8 cellular contexts compared by ENCODE assay signal in genomic region chr14:49865431-49865859, GRCh38. TPM values are rescaled to one million over a fixed set of nuclear protein-coding genes. Genes with fewer than 3 reads are reported as not detected.
DNase-seq lines count a peak whose midpoint lies in the region; ATAC-seq and TF ChIP-seq lines count a peak whose summit lies in the region.

No MANE protein-coding gene starts in this region.

- peaks cover 53% of the 10 kb centered on the region for H3K4me1 ChIP-seq in CD4-positive, alpha-beta memory T cell (ENCODE audit: insufficient read depth, low read length)
- H3K4me1 ChIP-seq in uterus, result peaks cover 0 to 4% of the 10 kb centered on the region in 2 donors

- intact Hi-C loops in CD4-positive, alpha-beta memory T cell (cut with micrococcal nuclease), result loop anchor here (1.0 kb wide), 1 partner anchor 240 kb away; no protein-coding TSS in a partner anchor
- intact Hi-C loops in posterior cingulate gyrus (cut with DNase I), result loop anchor here (1.0 to 5.0 kb wide), 2 partner anchors 28 to 242 kb away; partner anchors contain the start of gene ARF6
- intact Hi-C loops in uterus (cut with DNase I; ENCODE audit: low total_unique reads), result loop anchor here (10.0 kb wide), 1 partner anchor 239 kb away; no protein-coding TSS in a partner anchor

- peaks cover 3 to 8% of the 10 kb centered on the region in 2 donors for H3K27me3 Mint-ChIP-seq in CD4-positive, alpha-beta memory T cell

- POLR2A ChIA-PET in CD4-positive, alpha-beta memory T cell (lab: Charles Lee; ENCODE audit: partially characterized antibody), result interaction anchor here (0.5 to 12.2 kb wide), 20 partner anchors 13 to 366 kb away, joined by 3 to 321 read pairs (median 17); partner anchors contain the start of genes ARF6, DNAAF2, NEMF and SOS2

- no peak overlapping the region for H3K4me3 Mint-ChIP-seq in CD4-positive, alpha-beta memory T cell

- CTCF ChIA-PET in CD4-positive, alpha-beta memory T cell (lab: Charles Lee; ENCODE audit: partially characterized antibody), result interaction anchor here (0.6 to 10.4 kb wide), 40 partner anchors 11 to 666 kb away, joined by 3 to 277 read pairs (median 5); partner anchors contain the start of genes ARF6, KLHDC2, MAP4K5 and NEMF

- TF ChIP-seq POLR2A in uterus (IDR thresholded peaks at IDR 0.05), result no peak

- TF ChIP-seq CTCF in uterus (IDR thresholded peaks at IDR 0.05), result peak; percentile 71 to 82 (median 75)

- peaks cover 0 to 11% (median 1%) of the 10 kb centered on the region in 8 donors for H3K9me3 Mint-ChIP-seq in CD4-positive, alpha-beta memory T cell

- no peak overlapping the region for H3K4me3 ChIP-seq in CD4-positive, alpha-beta memory T cell (ENCODE audit: low read length in 2 of 2)
- H3K4me3 ChIP-seq in Jurkat, Clone E6-1 (ENCODE audit: low read length), result no peak overlapping the region
- no peak overlapping the region for H3K4me3 ChIP-seq in uterus

- H3K4me1 Mint-ChIP-seq in CD4-positive, alpha-beta memory T cell, result peaks cover 14 to 25% (median 20%) of the 10 kb centered on the region in 4 donors

- no peaks in the 10 kb centered on the region for H3K27me3 ChIP-seq in CD4-positive, alpha-beta memory T cell (ENCODE audit: insufficient read depth, low read length)
- no peaks in the 10 kb centered on the region for H3K27me3 ChIP-seq in uterus

- peaks cover 0 to 20% of the 10 kb centered on the region in 2 donors for H3K36me3 Mint-ChIP-seq in CD4-positive, alpha-beta memory T cell

- H3K27ac ChIP-seq in CD4-positive, alpha-beta memory T cell (ENCODE audit: low read depth, low read length), result peak overlapping the region; percentile 10
- H3K27ac ChIP-seq in uterus, result peak overlapping the region; percentile 98 to 99

- H3K9me3 ChIP-seq in CD4-positive, alpha-beta memory T cell (ENCODE audit: control insufficient read depth in 1 of 2, low read length in 2 of 2), result no peaks in the 10 kb centered on the region
- no peaks in the 10 kb centered on the region for H3K9me3 ChIP-seq in uterus

- DNase-seq in CD4-positive, alpha-beta memory T cell, result peak; percentile 60 to 70 (median 65)
- peak; percentile 60 for DNase-seq in Jurkat, Clone E6-1 (ENCODE audit: low read depth, low spot score)
- DNase-seq in RPMI7951 (ENCODE audit: low read depth) (peak; percentile 52), globus pallidus (ENCODE audit: low spot score) (peak; percentile 55), posterior cingulate gyrus (peak; percentile 39 to 94 (median 70)), uterus (peak; percentile 71 to 77)
- peak; percentile 70 for DNase-seq in activated T-helper 9 cell treated with anti-CD3 and anti-CD28 coated beads, Interleukin-2, amount 50 U/mL, for 16 hours (ENCODE audit: low read depth)

- no peak for ATAC-seq in GM19035 (IDR thresholded peaks at IDR 0.05; ENCODE audit: unreplicated experiment)

- H3K36me3 ChIP-seq in CD4-positive, alpha-beta memory T cell (ENCODE audit: insufficient read depth, low read length), result no peaks in the 10 kb centered on the region
- H3K36me3 ChIP-seq in uterus, result no peaks in the 10 kb centered on the region

- H3K27ac Mint-ChIP-seq in CD4-positive, alpha-beta memory T cell, result no peak overlapping the region

RNA-seq across cellular contexts. Expression of gene NEMF, which starts 12.9 kb away (rescaled TPM):
- 100 to 1,000 TPM; 104 to 112 TPM for total RNA-seq in CD4-positive, alpha-beta memory T cell
- 10 to 100 TPM; 20.4 to 51.6 TPM for polyA plus RNA-seq in CD4-positive, alpha-beta memory T cell
- 29.2 TPM for polyA plus RNA-seq in Jurkat, Clone E6-1 (2012; ENCODE audit: insufficient read depth, insufficient read length)
- total RNA-seq in RPMI7951 (2014; rRNA removed; shearing (Covaris generic)), result 31.4 and 49.5 TPM in 2 replicates
- total RNA-seq in uterus, result 100 to 1,000 TPM in 1 of 4 donors, 10 to 100 TPM in 3; 54.3 to 108 (median 74.2) TPM

RNA-seq across cellular contexts. Expression of gene ARF6, which starts 27.4 kb away (rescaled TPM):
- total RNA-seq in CD4-positive, alpha-beta memory T cell, result 100 to 1,000 TPM; 116 to 124 TPM
- polyA plus RNA-seq in CD4-positive, alpha-beta memory T cell, result 100 to 1,000 TPM; 157 to 164 TPM
- 29.5 TPM for polyA plus RNA-seq in Jurkat, Clone E6-1 (2012; ENCODE audit: insufficient read depth, insufficient read length)
- total RNA-seq in RPMI7951 (2014; rRNA removed; shearing (Covaris generic)), result 48.4 and 51.5 TPM in 2 replicates
- total RNA-seq in uterus, result 10 to 100 TPM; 21.3 to 70.8 (median 36.1) TPM
